ENCODE assay signal across 25 cellular contexts in genomic region chr6:76342611-76343160, GRCh38.
DNase-seq lines count a peak whose midpoint lies in the region; ATAC-seq and TF ChIP-seq lines count a peak whose summit lies in the region.
"Had no signal": no experiment of that assay in that cellular context is flagged by ENCODE, and none has a peak within 500 bp of the region (broad histone marks: within the 10 kb centered on the region; RNA-seq: fewer than 3 reads in every experiment).

No MANE protein-coding gene starts in this region.

- H3K27me3 ChIP-seq in heart left ventricle (no peaks in the 10 kb centered on the region), hepatocyte (no peaks in the 10 kb centered on the region), psoas muscle (ENCODE audit: insufficient read depth in 3 of 3, low read length in 2 of 3) (no peaks in the 10 kb centered on the region)
- H3K27me3 ChIP-seq: SJSA1 had no signal

- DNase-seq in heart left ventricle (no peak), left cardiac atrium (no peak), hepatocyte (ENCODE audit: low spot score) (peak; percentile 23), psoas muscle (no peak), substantia nigra (lab: John Stamatoyannopoulos, UW) (no peak), Ammon's horn (ENCODE audit: low spot score) (no peak), posterior vena cava (ENCODE audit: low spot score) (no peak)
- DNase-seq: 8988T; ACHN; Calu3; DMS79 treated with DMSO at 0.1 percent for 48 hours; GF-D8; GOT3; HCEC 1CT; NCI-H1092; NCI-H1417 treated with DMSO at 0.1 percent for 48 hours; NCI-H187 treated with DMSO at 0.1 percent for 48 hours; NCI-H2107; NCI-H446 treated with DMSO at 0.1 percent for 48 hours; NCI-H526; NCI-H82; NK-92 treated with Interleukin-12 subunit alpha and Interleukin-12 subunit beta, amount 100 ng/mL, for 24 hours; PC-3 had no signal

- H3K36me3 ChIP-seq in heart left ventricle (no peaks in the 10 kb centered on the region), hepatocyte (replicated peaks; ENCODE audit: insufficient read depth, low read depth) (no peaks in the 10 kb centered on the region), psoas muscle (ENCODE audit: insufficient read depth in 1 of 2, low read depth in 1 of 2) (no peaks in the 10 kb centered on the region)
- H3K36me3 ChIP-seq: SJSA1 had no signal

- no peak overlapping the region for H3K4me3 ChIP-seq in heart left ventricle
- no peak overlapping the region for H3K4me3 ChIP-seq in hepatocyte
- H3K4me3 ChIP-seq in psoas muscle, result no peak overlapping the region
- H3K4me3 ChIP-seq: SJSA1 had no signal

- TF ChIP-seq CTCF in heart left ventricle (IDR thresholded peaks at IDR 0.05) (no peak), hepatocyte (IDR thresholded peaks at IDR 0.05; ENCODE audit: poor library complexity) (no peak), psoas muscle (IDR thresholded peaks at IDR 0.05) (no peak)

- H2AFZ ChIP-seq in hepatocyte, result no peak overlapping the region

- ATAC-seq in heart left ventricle (peak; percentile 38 to 76 (median 51)), left cardiac atrium (no peak), psoas muscle (peak; percentile 43 to 86 (median 78))
- ATAC-seq: PC-3 had no signal

- no peak overlapping the region for H3K4me2 ChIP-seq in hepatocyte

- WGBS in heart left ventricle, 4 donors, result 35 to 44% (median 40%) methylated on average over 1 of the region's 1 CpG
- 71% methylated on average over 1 of the region's 1 CpG for WGBS in hepatocyte (ENCODE audit: low lambda C conversion rate, missing lambda C conversion rate)
- 30 to 67% (median 53%) methylated on average over 1 of the region's 1 CpG for WGBS in psoas muscle, 3 donors

- H3K27ac ChIP-seq in heart left ventricle (no peak overlapping the region), hepatocyte (peak overlapping the region; percentile 28), psoas muscle (no peak overlapping the region), substantia nigra (ENCODE audit: low read depth, low read length, poor library complexity, severe bottlenecking) (no peak overlapping the region)
- H3K27ac ChIP-seq: HL-60, SJSA1 had no signal

- no peaks in the 10 kb centered on the region for H3K79me2 ChIP-seq in hepatocyte

- no peaks in the 10 kb centered on the region for H4K20me1 ChIP-seq in hepatocyte (ENCODE audit: insufficient read depth, poor library complexity, severe bottlenecking)

- H3K4me1 ChIP-seq in heart left ventricle (no peaks in the 10 kb centered on the region), hepatocyte (ENCODE audit: insufficient read depth) (no peaks in the 10 kb centered on the region), psoas muscle (no peaks in the 10 kb centered on the region)
- H3K4me1 ChIP-seq: SJSA1 had no signal

- no peaks in the 10 kb centered on the region for H3K9me2 ChIP-seq in hepatocyte (replicated peaks; ENCODE audit: insufficient read depth)

- no peaks in the 10 kb centered on the region for H3K9me3 ChIP-seq in heart left ventricle
- no peaks in the 10 kb centered on the region for H3K9me3 ChIP-seq in hepatocyte (ENCODE audit: low read depth)
- H3K9me3 ChIP-seq in psoas muscle, result no peaks in the 10 kb centered on the region

- no peak for TF ChIP-seq POLR2A in heart left ventricle (IDR thresholded peaks at IDR 0.05)

- intact Hi-C loops in heart left ventricle (cut with DNase I) (loop anchor here in 2 of 10 donors (10.0 kb wide), 1 partner anchor 408 kb away; no protein-coding TSS in a partner anchor), left cardiac atrium (cut with DNase I) (no loop called here), psoas muscle (cut with DNase I) (no loop called here), posterior vena cava (cut with DNase I) (no loop called here)

Comparison
In these comparisons a context has a peak if more than half of its experiments do, and no peak if none do; other contexts are left out.
1. ATAC-seq: peak in heart left ventricle (4 of 4) and psoas muscle (4 of 4); none in left cardiac atrium (0 of 2).